Comparison of ENCODE assay signal across 21 cellular contexts in the genomic region with DNA sequence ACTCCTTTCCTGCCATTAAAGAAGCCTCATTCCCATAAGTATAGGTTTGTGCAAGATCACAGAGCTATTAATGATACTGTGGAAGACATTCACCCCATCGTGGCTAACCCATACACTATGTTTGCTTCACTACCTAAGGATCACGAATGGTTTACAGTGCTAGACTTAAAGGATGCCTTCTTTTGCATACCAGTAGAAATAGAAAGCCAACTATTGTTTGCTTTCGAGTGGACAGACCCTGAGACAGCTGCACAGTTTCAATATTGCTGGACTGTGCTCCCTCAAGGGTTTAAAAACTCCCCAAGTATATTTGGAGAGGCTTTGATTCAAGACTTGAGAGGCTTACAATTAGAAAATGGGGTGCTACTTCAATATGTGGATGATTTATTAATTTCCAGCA. TPM values are rescaled to one million over a fixed set of nuclear protein-coding genes. Genes with fewer than 3 reads are reported as not detected.
A peak's percentile ranks its signal among the peaks of the same experiment; 100 is the strongest.
DNase-seq lines count a peak whose midpoint lies in the region; ATAC-seq, FAIRE-seq and TF ChIP-seq lines count a peak whose summit lies in the region.
"Had no signal": no experiment of that assay in that cellular context is flagged by ENCODE, and none has a peak within 500 bp of the region (broad histone marks: within the 10 kb centered on the region; RNA-seq: fewer than 3 reads in every experiment).

No MANE protein-coding gene starts in this region.

- DNase-seq in GM12891 (ENCODE audit: insufficient read length, low spot score) = no peak
- no peak for DNase-seq in NCI-H1417 (lab: John Stamatoyannopoulos, UW)
- DNase-seq in natural killer cell treated with Interleukin-12 subunit alpha and Interleukin-12 subunit beta and Interleukin-15 and Interleukin-18, amount 100 ng/mL, for 72 hours (ENCODE audit: low spot score) = no peak
- DNase-seq in SK-N-SH = no peak
- DNase-seq in left ventricle myocardium superior = no peak
- DNase-seq: activated CD4-positive, alpha-beta T cell treated with anti-CD3 and anti-CD28 coated beads for 36 hours; activated T-cell treated with anti-CD3 and anti-CD28 coated beads, Interleukin-2, amount 50 U/mL, for 72 hours; erythroblast; heart right ventricle; kidney glomerular epithelial cell; NCI-H1417 treated with DMSO at 0.1 percent for 48 hours; NCI-H526; psoas muscle; T-helper 2 cell had no signal

- no peaks in the 10 kb centered on the region for H3K4me1 Mint-ChIP-seq in natural killer cell treated with Interleukin-12 subunit alpha and Interleukin-12 subunit beta and Interleukin-15 and Interleukin-18, amount 100 ng/mL, for 72 hours (ENCODE audit: low read depth in 2 of 2)
- H3K4me1 Mint-ChIP-seq: activated CD4-positive, alpha-beta T cell treated with anti-CD3 and anti-CD28 coated beads for 36 hours had no signal

- WGBS in SK-N-SH (ENCODE audit: low lambda C conversion rate) = 66% methylated on average over 3 of the region's 3 CpGs

- FAIRE-seq in GM12891 (lab: Jason Lieb, UNC) = peak; percentile 5
- FAIRE-seq: GM18507 had no signal

- H4K20me1 ChIP-seq in SK-N-SH (ENCODE audit: insufficient read depth) = no peaks in the 10 kb centered on the region

- no peaks in the 10 kb centered on the region for H3K9me3 Mint-ChIP-seq in natural killer cell treated with Interleukin-12 subunit alpha and Interleukin-12 subunit beta and Interleukin-15 and Interleukin-18, amount 100 ng/mL, for 72 hours
- H3K9me3 Mint-ChIP-seq: activated T-cell treated with anti-CD3 and anti-CD28 coated beads, Interleukin-2, amount 50 U/mL, for 72 hours had no signal

- no peaks in the 10 kb centered on the region for H3K27me3 ChIP-seq in SK-N-SH (ENCODE audit: insufficient read depth)
- H3K27me3 ChIP-seq: heart right ventricle had no signal

- POLR2A ChIA-PET in SK-N-SH (lab: Yijun Ruan, JAX) = no interaction called here

- H3K9me3 ChIP-seq in SK-N-SH = no peaks in the 10 kb centered on the region
- H3K9me3 ChIP-seq: heart right ventricle, psoas muscle, thoracic aorta had no signal

- H3F3A ChIP-seq in SK-N-SH (replicated peaks; ENCODE audit: insufficient read depth) = no peaks in the 10 kb centered on the region

- H3K9ac ChIP-seq in SK-N-SH = no peak overlapping the region

- H3K4me2 ChIP-seq in SK-N-SH = no peak overlapping the region

- TF ChIP-seq RAD21 in SK-N-SH (IDR thresholded peaks at IDR 0.05; ENCODE audit: low read length) = no peak

- no peak for TF ChIP-seq POLR2A in GM12891 (IDR thresholded peaks at IDR 0.05; ENCODE audit: low read depth, low read length)

- CTCF ChIA-PET in SK-N-SH (lab: Yijun Ruan, JAX) = interaction anchor here (0.6 to 2.5 kb wide), 13 partner anchors 11 to 1363 kb away, joined by 3 to 23 read pairs (median 3); a partner anchor contains a TSS

- H3K4me3 ChIP-seq in SK-N-SH (ENCODE audit: low read depth in 2 of 2, low read length in 1 of 2) = no peak overlapping the region
- H3K4me3 ChIP-seq: coronary artery, heart right ventricle, psoas muscle, thoracic aorta had no signal

- no peak overlapping the region for H2AFZ ChIP-seq in SK-N-SH (ENCODE audit: low read depth)

- H3K27me3 Mint-ChIP-seq in natural killer cell treated with Interleukin-12 subunit alpha and Interleukin-12 subunit beta and Interleukin-15 and Interleukin-18, amount 100 ng/mL, for 72 hours = peaks cover 8 to 11% of the 10 kb centered on the region in 2 donors
- H3K27me3 Mint-ChIP-seq: activated CD4-positive, alpha-beta T cell treated with anti-CD3 and anti-CD28 coated beads for 36 hours had no signal

- no peak overlapping the region for H3K27ac ChIP-seq in SK-N-SH (ENCODE audit: low read depth in 2 of 2, low read length in 1 of 2)
- H3K27ac ChIP-seq: coronary artery, heart right ventricle, psoas muscle, RWPE1, thoracic aorta had no signal

- TF ChIP-seq EP300 in SK-N-SH (IDR thresholded peaks at IDR 0.05; ENCODE audit: borderline replicate concordance in 1 of 2, low read depth in 1 of 2, low read length in 1 of 2) = no peak

- no peaks in the 10 kb centered on the region for H3K36me3 ChIP-seq in SK-N-SH (replicated peaks in 1 of 2; ENCODE audit: control insufficient read depth in 1 of 2, insufficient read depth in 2 of 2, low read length in 1 of 2)
- H3K36me3 ChIP-seq: heart right ventricle, thoracic aorta had no signal

- H3K9me2 ChIP-seq in SK-N-SH = no peaks in the 10 kb centered on the region

- no peaks in the 10 kb centered on the region for H3K36me3 Mint-ChIP-seq in natural killer cell treated with Interleukin-12 subunit alpha and Interleukin-12 subunit beta and Interleukin-15 and Interleukin-18, amount 100 ng/mL, for 72 hours

- peaks cover 6 to 34% of the 10 kb centered on the region in 2 experiments; a peak in 3 of 4 replicates for H3K4me1 ChIP-seq in SK-N-SH (ENCODE audit: control insufficient read depth in 1 of 2, insufficient read depth in 2 of 2, low read depth in 1 of 2, low read length in 1 of 2)

- H3K79me2 ChIP-seq in SK-N-SH (ENCODE audit: insufficient read depth) = no peaks in the 10 kb centered on the region

- TF ChIP-seq CTCF in SK-N-SH (IDR thresholded peaks at IDR 0.05) = no peak

- no peak overlapping the region for H3K27ac Mint-ChIP-seq in natural killer cell treated with Interleukin-12 subunit alpha and Interleukin-12 subunit beta and Interleukin-15 and Interleukin-18, amount 100 ng/mL, for 72 hours
- H3K27ac Mint-ChIP-seq: activated CD4-positive, alpha-beta T cell treated with anti-CD3 and anti-CD28 coated beads for 36 hours; activated T-cell treated with anti-CD3 and anti-CD28 coated beads, Interleukin-2, amount 50 U/mL, for 72 hours had no signal

- H3K4me3 Mint-ChIP-seq in natural killer cell treated with Interleukin-12 subunit alpha and Interleukin-12 subunit beta and Interleukin-15 and Interleukin-18, amount 100 ng/mL, for 72 hours = no peak overlapping the region
- H3K4me3 Mint-ChIP-seq: activated CD4-positive, alpha-beta T cell treated with anti-CD3 and anti-CD28 coated beads for 36 hours; activated T-cell treated with anti-CD3 and anti-CD28 coated beads, Interleukin-2, amount 50 U/mL, for 72 hours had no signal

- intact Hi-C loops in left ventricle myocardium superior (cut with micrococcal nuclease) = no loop called here

- ATAC-seq in GM19328 (IDR thresholded peaks at IDR 0.05; ENCODE audit: unreplicated experiment) (peak; percentile 54), HG02571 (IDR thresholded peaks at IDR 0.05; ENCODE audit: unreplicated experiment) (peak; percentile 76), HG03108 (IDR thresholded peaks at IDR 0.05; ENCODE audit: unreplicated experiment) (peak; percentile 63), left ventricle myocardium superior (no peak)
- no peak for ATAC-seq in natural killer cell treated with Interleukin-12 subunit alpha and Interleukin-12 subunit beta and Interleukin-15 and Interleukin-18, amount 100 ng/mL, for 72 hours
- ATAC-seq: psoas muscle had no signal

TF ChIP-seq in GM12891, 5 proteins besides CTCF, POLR2A, EP300 and RAD21:
- TF ChIP-seq POLR2AphosphoS5 (IDR thresholded peaks at IDR 0.05; ENCODE audit: low read depth, low read length) = no peak
- no peak for TF ChIP-seq TAF1 (IDR thresholded peaks at IDR 0.05; ENCODE audit: low read depth, low read length)
- TF ChIP-seq PAX5 (IDR thresholded peaks at IDR 0.05; ENCODE audit: insufficient read depth, low read length, severe bottlenecking) = no peak
- TF ChIP-seq SPI1 (IDR thresholded peaks at IDR 0.05; ENCODE audit: low read depth, low read length) = no peak
- no peak for TF ChIP-seq POU2F2 (IDR thresholded peaks at IDR 0.05; ENCODE audit: low read depth, low read length)

TF ChIP-seq in SK-N-SH, 30 proteins besides CTCF, POLR2A, EP300 and RAD21 (continues in another document):
- TF ChIP-seq FOXM1 (IDR thresholded peaks at IDR 0.05; ENCODE audit: low read depth) = no peak
- TF ChIP-seq, protein P1, sequence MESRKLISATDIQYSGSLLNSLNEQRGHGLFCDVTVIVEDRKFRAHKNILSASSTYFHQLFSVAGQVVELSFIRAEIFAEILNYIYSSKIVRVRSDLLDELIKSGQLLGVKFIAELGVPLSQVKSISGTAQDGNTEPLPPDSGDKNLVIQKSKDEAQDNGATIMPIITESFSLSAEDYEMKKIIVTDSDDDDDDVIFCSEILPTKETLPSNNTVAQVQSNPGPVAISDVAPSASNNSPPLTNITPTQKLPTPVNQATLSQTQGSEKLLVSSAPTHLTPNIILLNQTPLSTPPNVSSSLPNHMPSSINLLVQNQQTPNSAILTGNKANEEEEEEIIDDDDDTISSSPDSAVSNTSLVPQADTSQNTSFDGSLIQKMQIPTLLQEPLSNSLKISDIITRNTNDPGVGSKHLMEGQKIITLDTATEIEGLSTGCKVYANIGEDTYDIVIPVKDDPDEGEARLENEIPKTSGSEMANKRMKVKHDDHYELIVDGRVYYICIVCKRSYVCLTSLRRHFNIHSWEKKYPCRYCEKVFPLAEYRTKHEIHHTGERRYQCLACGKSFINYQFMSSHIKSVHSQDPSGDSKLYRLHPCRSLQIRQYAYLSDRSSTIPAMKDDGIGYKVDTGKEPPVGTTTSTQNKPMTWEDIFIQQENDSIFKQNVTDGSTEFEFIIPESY (IDR thresholded peaks at IDR 0.05; ENCODE audit: borderline replicate concordance, low read depth) = no peak
- no peak for TF ChIP-seq NFIC (IDR thresholded peaks at IDR 0.05; ENCODE audit: borderline replicate concordance)
- no peak for TF ChIP-seq TCF12 (IDR thresholded peaks at IDR 0.05)
- no peak for TF ChIP-seq TEAD4 (IDR thresholded peaks at IDR 0.05; ENCODE audit: borderline replicate concordance, insufficient read depth)
- TF ChIP-seq POLR2AphosphoS5 (IDR thresholded peaks at IDR 0.05; ENCODE audit: low read depth, low read length) = no peak
- no peak for TF ChIP-seq GATA2 (CRISPR knock-in tag; IDR thresholded peaks at IDR 0.05)

RNA-seq across cellular contexts. Expression of a gene that starts 16.0 kb away (rescaled TPM):
- polyA plus RNA-seq in GM12891 (2012; ENCODE audit: low read depth, missing spikeins) = 25.2 TPM
- 10 to 100 TPM; 12.1 to 25.1 TPM for total RNA-seq in natural killer cell treated with Interleukin-12 subunit alpha and Interleukin-12 subunit beta and Interleukin-15 and Interleukin-18, amount 100 ng/mL, for 72 hours
- 70.1 and 94.1 TPM in 2 replicates for polyA plus RNA-seq in SK-N-SH (2012; rRNA removed)
- 90.6 and 94.5 TPM in 2 replicates for polyA plus RNA-seq in SK-N-SH (2012; cell fraction: cytosol; rRNA removed)
- 40.9 and 64.5 TPM in 2 replicates for polyA plus RNA-seq in SK-N-SH (2012; cell fraction: nucleus; rRNA removed)
- total RNA-seq in left ventricle myocardium superior = 9.6 TPM

Comparison
In these comparisons a context has a peak if more than half of its experiments do, and no peak if none do; other contexts are left out.
1. ATAC-seq: peak in GM19328 (single experiment), HG02571 (single experiment) and HG03108 (single experiment); none in natural killer cell treated with Interleukin-12 subunit alpha and Interleukin-12 subunit beta and Interleukin-15 and Interleukin-18, amount 100 ng/mL, for 72 hours (0 of 2) and left ventricle myocardium superior (single experiment).